8 cellular contexts compared by ENCODE assay signal in genomic region chr11:93783362-93783761, GRCh38. TPM values are rescaled to one million over a fixed set of nuclear protein-coding genes. Genes with fewer than 3 reads are reported as not detected.
A peak's percentile ranks its signal among the peaks of the same experiment; 100 is the strongest.
DNase-seq lines count a peak whose midpoint lies in the region; TF ChIP-seq lines count a peak whose summit lies in the region.

No MANE protein-coding gene starts in this region.

- peak overlapping the region; percentile 100 for H3K9ac ChIP-seq in SK-N-MC (ENCODE audit: insufficient read length)

- peaks cover 25% of the 10 kb centered on the region for H3K36me3 ChIP-seq in SK-N-MC (ENCODE audit: insufficient read depth, low read length)

- H3K9me3 ChIP-seq in SK-N-MC (ENCODE audit: low read depth, low read length) = no peaks in the 10 kb centered on the region

- H3K27ac ChIP-seq in SK-N-MC = no peak overlapping the region

- DNase-seq in GM12864 (ENCODE audit: low read depth) = no peak
- no peak for DNase-seq in SK-N-MC (ENCODE audit: low read depth, low spot score)
- no peak for DNase-seq in fibroblast of villous mesenchyme (ENCODE audit: low read depth)
- no peak for DNase-seq in skeletal muscle cell (ENCODE audit: low read depth)
- DNase-seq in superior temporal gyrus (ENCODE audit: extremely low spot score) = no peak
- no peak for DNase-seq in hippocampal formation (lab: John Stamatoyannopoulos, UW)
- DNase-seq in DMS 273 treated with DMSO at 0.1 percent for 48 hours (lab: John Stamatoyannopoulos, UW) = no peak
- DNase-seq in NCI-H748 (lab: John Stamatoyannopoulos, UW; ENCODE audit: unreplicated experiment) = no peak

- no peak for TF ChIP-seq CTCF in GM12864 (IDR thresholded peaks at IDR 0.05; ENCODE audit: low read depth, low read length, missing control alignments)
- TF ChIP-seq CTCF in fibroblast of villous mesenchyme (IDR thresholded peaks at IDR 0.05; ENCODE audit: insufficient read depth, low read depth, low read length) = no peak

- H3K4me3 ChIP-seq in GM12864 (ENCODE audit: low read depth, low read length) (peak overlapping the region; percentile 87), SK-N-MC (peak overlapping the region; percentile 90), fibroblast of villous mesenchyme (ENCODE audit: low read depth, low read length) (peak overlapping the region; percentile 98), skeletal muscle cell (ENCODE audit: low read depth, low read length) (peak overlapping the region; percentile 97)

RNA-seq across cellular contexts. Expression of gene MED17, which starts 0.7 kb away (rescaled TPM):
- 26.4 and 39.3 TPM in 2 replicates for total RNA-seq in fibroblast of villous mesenchyme

RNA-seq across cellular contexts. Expression of gene C11orf54, which starts 41.9 kb away (rescaled TPM):
- 10.0 and 13.8 TPM in 2 replicates for total RNA-seq in fibroblast of villous mesenchyme

RNA-seq across cellular contexts. Expression of gene TAF1D, which starts 42.1 kb away (rescaled TPM):
- total RNA-seq in fibroblast of villous mesenchyme = 111 and 181 TPM in 2 replicates
